8 cellular contexts compared by ENCODE assay signal in genomic region chr2:55232084-55232862, GRCh38. TPM values are rescaled to one million over a fixed set of nuclear protein-coding genes. Genes with fewer than 3 reads are reported as not detected.
DNase-seq lines count a peak whose midpoint lies in the region; ATAC-seq and TF ChIP-seq lines count a peak whose summit lies in the region.

TSS of gene CLHC1 (minus strand) at chr2:55232293. CDS start at chr2:55222411, 9,882 bp downstream.
TSS of gene RPS27A (plus strand) at chr2:55232688. CDS start at chr2:55232825, 137 bp downstream.

- TF ChIP-seq CTCF in BE2C (IDR thresholded peaks at IDR 0.05; ENCODE audit: low read depth, low read length): no peak

- no peaks in the 10 kb centered on the region for H3K4me1 ChIP-seq in BE2C

- H3K4me3 ChIP-seq in BE2C (ENCODE audit: low read depth, low read length): peak within 1 kb of the TSS; percentile 98

- DNase-seq in BE2C (peak; percentile 85), GM19240 (ENCODE audit: insufficient read length, low spot score) (peak; percentile 37), NCI-H526 (lab: John Stamatoyannopoulos, UW) (peak; percentile 97 to 98), dedifferentiated amniotic fluid mesenchymal stem cell (ENCODE audit: extremely low spot score) (peak; percentile 97), left lobe of liver (ENCODE audit: low spot score) (peak; percentile 93)
- peak; percentile 95 for DNase-seq in activated CD4-positive, alpha-beta T cell treated with anti-CD3 and anti-CD28 coated beads for 48 hours
- peak; percentile 87 for DNase-seq in stimulated activated CD4-positive, alpha-beta T cell treated with anti-CD3 and anti-CD28 coated beads, Interleukin-2, amount 100 ng/mL, for 4 hours (ENCODE audit: low read depth)

- H3K36me3 ChIP-seq in BE2C: peaks cover 32% of the 10 kb centered on the region

- no peaks in the 10 kb centered on the region for H3K9me3 ChIP-seq in BE2C

- peak; percentile 91 for ATAC-seq in HG03460 (IDR thresholded peaks at IDR 0.05; ENCODE audit: unreplicated experiment)
- ATAC-seq in left lobe of liver: peak; percentile 94

- no peaks in the 10 kb centered on the region for H3K27me3 ChIP-seq in BE2C

RNA-seq across cellular contexts. Expression of gene CLHC1, which starts in this region (rescaled TPM):
- 1.1 TPM for polyA plus RNA-seq in BE2C (2012; ENCODE audit: insufficient read depth, insufficient read length, low read depth)
- total RNA-seq in left lobe of liver: 3.5 TPM

RNA-seq across cellular contexts. Expression of gene RPS27A, which starts in this region (rescaled TPM):
- 295 TPM for polyA plus RNA-seq in BE2C (2012; ENCODE audit: insufficient read depth, insufficient read length, low read depth)
- total RNA-seq in left lobe of liver: 239 TPM

Comparison
In these comparisons a context has a peak if more than half of its experiments do, and no peak if none do; other contexts are left out.
1. Peak in every context shown above with its lines: DNase-seq, ATAC-seq and H3K4me3 ChIP-seq.
2. DNase-seq: peak in every context shown above with its lines; median percentile 98 in NCI-H526; 97 in dedifferentiated amniotic fluid mesenchymal stem cell; 95 in activated CD4-positive, alpha-beta T cell treated with anti-CD3 and anti-CD28 coated beads for 48 hours; 93 in left lobe of liver; 87 in stimulated activated CD4-positive, alpha-beta T cell treated with anti-CD3 and anti-CD28 coated beads, Interleukin-2, amount 100 ng/mL, for 4 hours; 85 in BE2C; 37 in GM19240.